ENCODE assay signal across 8 cellular contexts in genomic region chr1:89615676-89616598, GRCh38. TPM values are rescaled to one million over a fixed set of nuclear protein-coding genes. Genes with fewer than 3 reads are reported as not detected.
DNase-seq lines count a peak whose midpoint lies in the region; ATAC-seq and TF ChIP-seq lines count a peak whose summit lies in the region.

No MANE protein-coding gene starts in this region.

- H3K36me3 ChIP-seq in DOHH2 (ENCODE audit: control insufficient read depth, low read length) = no peaks in the 10 kb centered on the region

- no peak overlapping the region for H3K4me3 Mint-ChIP-seq in nephron progenitor cell
- H3K4me3 Mint-ChIP-seq in activated T-cell treated with anti-CD3 and anti-CD28 coated beads, Interleukin-2, amount 50 U/mL, for 72 hours = no peak overlapping the region

- no peak overlapping the region for H3K27ac ChIP-seq in DOHH2 (ENCODE audit: low read depth, low read length)

- peaks cover 2% of the 10 kb centered on the region for H3K27me3 ChIP-seq in DOHH2 (ENCODE audit: control insufficient read depth, low read length)

- no peaks in the 10 kb centered on the region for H3K4me1 Mint-ChIP-seq in nephron progenitor cell
- H3K4me1 Mint-ChIP-seq in activated T-cell treated with anti-CD3 and anti-CD28 coated beads, Interleukin-2, amount 50 U/mL, for 72 hours (ENCODE audit: low read depth) = peaks cover 78% of the 10 kb centered on the region

- H3K4me1 ChIP-seq in DOHH2 (ENCODE audit: control insufficient read depth, low read length) = no peaks in the 10 kb centered on the region

- no peaks in the 10 kb centered on the region for H3F3A ChIP-seq in DOHH2 (ENCODE audit: control insufficient read depth, insufficient read depth)

- DNase-seq in M059J (ENCODE audit: low read depth) (peak; percentile 25), choroid plexus epithelial cell (ENCODE audit: low read depth) (no peak), nephron progenitor cell (peak; percentile 19), SK-N-DZ (ENCODE audit: low spot score) (no peak)
- no peak for DNase-seq in activated T-cell treated with anti-CD3 and anti-CD28 coated beads, Interleukin-2, amount 50 U/mL, for 72 hours

- H3K36me3 Mint-ChIP-seq in nephron progenitor cell (ENCODE audit: low read depth) = peaks cover 14% of the 10 kb centered on the region
- H3K36me3 Mint-ChIP-seq in activated T-cell treated with anti-CD3 and anti-CD28 coated beads, Interleukin-2, amount 50 U/mL, for 72 hours (ENCODE audit: insufficient read depth in 2 of 2) = peaks cover 21 to 34% of the 10 kb centered on the region in 2 donors

- H3K9me3 Mint-ChIP-seq in nephron progenitor cell = peaks cover 12% of the 10 kb centered on the region
- peaks cover 7 to 9% of the 10 kb centered on the region in 2 donors for H3K9me3 Mint-ChIP-seq in activated T-cell treated with anti-CD3 and anti-CD28 coated beads, Interleukin-2, amount 50 U/mL, for 72 hours

- H3K27me3 Mint-ChIP-seq in nephron progenitor cell (ENCODE audit: low read depth, poor library complexity) = peaks cover 3% of the 10 kb centered on the region
- no peaks in the 10 kb centered on the region for H3K27me3 Mint-ChIP-seq in activated T-cell treated with anti-CD3 and anti-CD28 coated beads, Interleukin-2, amount 50 U/mL, for 72 hours (ENCODE audit: low read depth)

- peak; percentile 61 for TF ChIP-seq CTCF in DOHH2 (IDR thresholded peaks at IDR 0.05; ENCODE audit: low read depth, low read length, poor library complexity, severe bottlenecking)
- TF ChIP-seq CTCF in choroid plexus epithelial cell (conservative IDR thresholded peaks at IDR 0.05; ENCODE audit: low read depth, low read length) = peak; percentile 49
- TF ChIP-seq CTCF in nephron progenitor cell (IDR thresholded peaks at IDR 0.05) = peak; percentile 31

- no peaks in the 10 kb centered on the region for H4K20me1 ChIP-seq in DOHH2 (ENCODE audit: control insufficient read depth, insufficient read depth, low read depth, low read length)

- ATAC-seq in activated T-cell treated with anti-CD3 and anti-CD28 coated beads, Interleukin-2, amount 50 U/mL, for 72 hours (replicated peaks in 1 of 2) = no peak
- ATAC-seq in GM19395 (IDR thresholded peaks at IDR 0.05; ENCODE audit: unreplicated experiment) = no peak
- no peak for ATAC-seq in HG02678 (IDR thresholded peaks at IDR 0.05; ENCODE audit: unreplicated experiment)

- H3K4me3 ChIP-seq in DOHH2 (ENCODE audit: low read length) (no peak overlapping the region), choroid plexus epithelial cell (ENCODE audit: low read depth, low read length) (no peak overlapping the region)

- no peaks in the 10 kb centered on the region for H3K9me2 ChIP-seq in DOHH2 (replicated peaks; ENCODE audit: control insufficient read depth, low read length)

- no peak overlapping the region for H3K4me2 ChIP-seq in DOHH2 (ENCODE audit: low read length)

- no peak overlapping the region for H3K27ac Mint-ChIP-seq in nephron progenitor cell
- no peak overlapping the region for H3K27ac Mint-ChIP-seq in activated T-cell treated with anti-CD3 and anti-CD28 coated beads, Interleukin-2, amount 50 U/mL, for 72 hours

- no peaks in the 10 kb centered on the region for H3K9me3 ChIP-seq in DOHH2 (ENCODE audit: control insufficient read depth, insufficient read depth, low read length)

- no peaks in the 10 kb centered on the region for H3K79me2 ChIP-seq in DOHH2 (ENCODE audit: control insufficient read depth, low read length)

RNA-seq across cellular contexts. Expression of gene LRRC8C, which starts 17.0 kb away (rescaled TPM):
- 4.8 and 6.1 TPM in 2 replicates for total RNA-seq in M059J (2014; rRNA removed; shearing (Covaris generic))
- 2.6 and 3.1 TPM in 2 replicates for polyA plus RNA-seq in SK-N-DZ (2014; cell fraction: cytosol; rRNA removed)
- 1.1 and 1.6 TPM in 2 replicates for polyA plus RNA-seq in SK-N-DZ (2014; cell fraction: nucleus; rRNA removed)
- 10 to 100 TPM; 33.1 to 36.7 TPM for total RNA-seq in activated T-cell treated with anti-CD3 and anti-CD28 coated beads, Interleukin-2, amount 50 U/mL, for 72 hours

Comparison
In these comparisons a context has a peak if more than half of its experiments do, and no peak if none do; other contexts are left out.
1. DNase-seq: peak in M059J (single experiment) and nephron progenitor cell (single experiment); none in choroid plexus epithelial cell (single experiment), SK-N-DZ (single experiment) and activated T-cell treated with anti-CD3 and anti-CD28 coated beads, Interleukin-2, amount 50 U/mL, for 72 hours (0 of 2).
2. Peak in every context shown above with its lines, with median percentiles within 50 percentile points of each other: CTCF ChIP-seq.